16 cellular contexts compared by ENCODE assay signal in genomic region chr10:77456414-77456813, GRCh38.
A peak's percentile ranks its signal among the peaks of the same experiment; 100 is the strongest.
DNase-seq lines count a peak whose midpoint lies in the region; ATAC-seq and TF ChIP-seq lines count a peak whose summit lies in the region.
"Had no signal": no experiment of that assay in that cellular context is flagged by ENCODE, and none has a peak within 500 bp of the region (broad histone marks: within the 10 kb centered on the region; RNA-seq: fewer than 3 reads in every experiment).

No MANE protein-coding gene starts in this region.

- H3K36me3 Mint-ChIP-seq in GM23338 (ENCODE audit: low read depth), result no peaks in the 10 kb centered on the region
- no peaks in the 10 kb centered on the region for H3K36me3 Mint-ChIP-seq in stimulated activated effector memory CD8-positive, alpha-beta T cell treated with anti-CD3 and anti-CD28 coated beads, Interleukin-12 subunit alpha, Interleukin-12 subunit beta, amount 100 ng/mL, for 72 hours
- H3K36me3 Mint-ChIP-seq: immature natural killer cell had no signal

- H4K20me1 ChIP-seq in fibroblast of lung (ENCODE audit: control insufficient read depth, extremely low read depth, insufficient read depth, low read length), result no peaks in the 10 kb centered on the region
- H4K20me1 ChIP-seq in GM23338 (replicated peaks; ENCODE audit: insufficient read depth), result no peaks in the 10 kb centered on the region

- H3K27ac Mint-ChIP-seq in GM23338, result no peak overlapping the region
- H3K27ac Mint-ChIP-seq in stimulated activated effector memory CD8-positive, alpha-beta T cell treated with anti-CD3 and anti-CD28 coated beads, Interleukin-12 subunit alpha, Interleukin-12 subunit beta, amount 100 ng/mL, for 72 hours, result no peak overlapping the region
- H3K27ac Mint-ChIP-seq: activated CD8-positive, alpha-beta T cell treated with anti-CD3 and anti-CD28 coated beads, Interleukin-2, amount 10 ng/mL, durations not matched to agents 7 days and 5 days; T-helper 17 cell had no signal

- DNase-seq in Ammon's horn (ENCODE audit: low spot score), result peak; percentile 72
- peak; percentile 80 for DNase-seq in NCI-H1092 treated with DMSO at 0.1 percent for 48 hours (lab: John Stamatoyannopoulos, UW)
- DNase-seq in NCI-H774 (lab: John Stamatoyannopoulos, UW), result peak; percentile 95
- no peak for DNase-seq in fibroblast of lung (ENCODE audit: low read depth in 2 of 2)
- DNase-seq in GM23338 (ENCODE audit: low spot score), result no peak
- no peak for DNase-seq in caudate nucleus (lab: John Stamatoyannopoulos, UW)
- DNase-seq in stimulated activated effector memory CD8-positive, alpha-beta T cell treated with anti-CD3 and anti-CD28 coated beads, Interleukin-12 subunit alpha, Interleukin-12 subunit beta, amount 100 ng/mL, for 72 hours (ENCODE audit: low spot score in 2 of 2), result no peak
- DNase-seq in germinal center (ENCODE audit: low spot score), result no peak
- DNase-seq: activated CD8-positive, alpha-beta T cell treated with anti-CD3 and anti-CD28 coated beads, Interleukin-2, amount 10 ng/mL, durations not matched to agents 7 days and 5 days; activated naive CD4-positive, alpha-beta T cell treated with anti-CD3 and anti-CD28 coated beads, Interleukin-2, amount 50 U/mL, for 16 hours; AML-193; GOT3; immature natural killer cell; NK-92 treated with Interleukin-12 subunit alpha and Interleukin-12 subunit beta, amount 100 ng/mL, for 24 hours; T-helper 17 cell; upper lobe of left lung had no signal

- no peak for ATAC-seq in GM23338
- no peak for ATAC-seq in stimulated activated effector memory CD8-positive, alpha-beta T cell treated with anti-CD3 and anti-CD28 coated beads, Interleukin-12 subunit alpha, Interleukin-12 subunit beta, amount 100 ng/mL, for 72 hours
- ATAC-seq: activated CD8-positive, alpha-beta T cell treated with anti-CD3 and anti-CD28 coated beads, Interleukin-2, amount 10 ng/mL, durations not matched to agents 7 days and 5 days; T-helper 17 cell had no signal

- peaks cover 28% of the 10 kb centered on the region for H3K4me1 Mint-ChIP-seq in GM23338
- H3K4me1 Mint-ChIP-seq in stimulated activated effector memory CD8-positive, alpha-beta T cell treated with anti-CD3 and anti-CD28 coated beads, Interleukin-12 subunit alpha, Interleukin-12 subunit beta, amount 100 ng/mL, for 72 hours, result no peaks in the 10 kb centered on the region
- H3K4me1 Mint-ChIP-seq: immature natural killer cell, T-helper 17 cell had no signal

- no peak overlapping the region for H3K4me2 ChIP-seq in fibroblast of lung (ENCODE audit: extremely low read depth, insufficient read depth, low read length)
- no peak overlapping the region for H3K4me2 ChIP-seq in GM23338

- H3K4me3 ChIP-seq in fibroblast of lung (replicated peaks in 1 of 4; ENCODE audit: control extremely low read depth in 1 of 4, insufficient read depth in 1 of 4, low read depth in 3 of 4, low read length in 4 of 4) (no peak overlapping the region), GM23338 (no peak overlapping the region)
- H3K4me3 ChIP-seq: upper lobe of left lung had no signal

- no peaks in the 10 kb centered on the region for H3K9me3 Mint-ChIP-seq in GM23338
- no peaks in the 10 kb centered on the region for H3K9me3 Mint-ChIP-seq in stimulated activated effector memory CD8-positive, alpha-beta T cell treated with anti-CD3 and anti-CD28 coated beads, Interleukin-12 subunit alpha, Interleukin-12 subunit beta, amount 100 ng/mL, for 72 hours
- H3K9me3 Mint-ChIP-seq: immature natural killer cell had no signal

- no peak overlapping the region for H3K9ac ChIP-seq in fibroblast of lung (ENCODE audit: insufficient read depth, low read length)

- H3K36me3 ChIP-seq in fibroblast of lung (ENCODE audit: control insufficient read depth, insufficient read depth, low read length), result no peaks in the 10 kb centered on the region
- no peaks in the 10 kb centered on the region for H3K36me3 ChIP-seq in GM23338 (ENCODE audit: insufficient read depth)
- H3K36me3 ChIP-seq: upper lobe of left lung had no signal

- H3K4me1 ChIP-seq in fibroblast of lung (ENCODE audit: control insufficient read depth, extremely low read depth, insufficient read depth, low read length), result peaks cover 2% of the 10 kb centered on the region
- peaks cover 17% of the 10 kb centered on the region for H3K4me1 ChIP-seq in GM23338 (ENCODE audit: insufficient read depth)
- H3K4me1 ChIP-seq: upper lobe of left lung had no signal

- H3K79me2 ChIP-seq in fibroblast of lung (ENCODE audit: control insufficient read depth, insufficient read depth, low read length) (no peaks in the 10 kb centered on the region), GM23338 (replicated peaks; ENCODE audit: insufficient read depth) (no peaks in the 10 kb centered on the region)

- H3K27ac ChIP-seq in fibroblast of lung (ENCODE audit: insufficient read depth, low read length), result no peak overlapping the region
- no peak overlapping the region for H3K27ac ChIP-seq in GM23338 (ENCODE audit: low read depth)
- no peak overlapping the region for H3K27ac ChIP-seq in caudate nucleus (ENCODE audit: low read depth, low read length)
- H3K27ac ChIP-seq: upper lobe of left lung had no signal

- H3K9me2 ChIP-seq in GM23338 (ENCODE audit: insufficient read depth), result 0 out of 2 replicates have a peak, but pooled peaks cover 4% of the 10 kb centered on the region

- H2AFZ ChIP-seq in fibroblast of lung (ENCODE audit: low read length), result no peak overlapping the region
- no peak overlapping the region for H2AFZ ChIP-seq in GM23338

- no peaks in the 10 kb centered on the region for H3K9me3 ChIP-seq in fibroblast of lung (ENCODE audit: control insufficient read depth, insufficient read depth, low read depth, low read length)
- H3K9me3 ChIP-seq: upper lobe of left lung had no signal

- H3F3A ChIP-seq in GM23338 (replicated peaks; ENCODE audit: low read depth), result no peaks in the 10 kb centered on the region

- H3K27me3 ChIP-seq in fibroblast of lung (ENCODE audit: control insufficient read depth, insufficient read depth, low read length) (no peaks in the 10 kb centered on the region), GM23338 (ENCODE audit: insufficient read depth) (no peaks in the 10 kb centered on the region)
- H3K27me3 ChIP-seq: upper lobe of left lung had no signal

- H3K4me3 Mint-ChIP-seq in GM23338, result no peak overlapping the region
- no peak overlapping the region for H3K4me3 Mint-ChIP-seq in stimulated activated effector memory CD8-positive, alpha-beta T cell treated with anti-CD3 and anti-CD28 coated beads, Interleukin-12 subunit alpha, Interleukin-12 subunit beta, amount 100 ng/mL, for 72 hours
- H3K4me3 Mint-ChIP-seq: activated CD8-positive, alpha-beta T cell treated with anti-CD3 and anti-CD28 coated beads, Interleukin-2, amount 10 ng/mL, durations not matched to agents 7 days and 5 days; immature natural killer cell; T-helper 17 cell had no signal

- TF ChIP-seq CTCF in fibroblast of lung (conservative IDR thresholded peaks at IDR 0.05 in 1 of 2, IDR thresholded peaks at IDR 0.05 in 1 of 2; ENCODE audit: low read depth in 1 of 2, low read length in 2 of 2) (peak; percentile 6 to 15), GM23338 (conservative IDR thresholded peaks at IDR 0.05; ENCODE audit: low read depth in 2 of 2) (peak in 1 of 2 experiments; percentile 16; a peak in 1 of 4 replicates)

- H3K27me3 Mint-ChIP-seq in GM23338 (ENCODE audit: insufficient read depth, low read depth, poor library complexity), result peaks cover 2% of the 10 kb centered on the region

TF ChIP-seq in GM23338, 12 proteins besides CTCF, POLR2A, EP300 and RAD21 (continues in another document):
- TF ChIP-seq NANOG (IDR thresholded peaks at IDR 0.05; ENCODE audit: borderline replicate concordance) (no peak), REST (IDR thresholded peaks at IDR 0.05; ENCODE audit: unreplicated experiment) (no peak)

Comparison
In these comparisons a context has a peak if more than half of its experiments do, and no peak if none do; other contexts are left out.
1. DNase-seq: peak in Ammon's horn (single experiment), NCI-H1092 treated with DMSO at 0.1 percent for 48 hours (single experiment) and NCI-H774 (single experiment); none in fibroblast of lung (0 of 2), GM23338 (single experiment), caudate nucleus (0 of 61), stimulated activated effector memory CD8-positive, alpha-beta T cell treated with anti-CD3 and anti-CD28 coated beads, Interleukin-12 subunit alpha, Interleukin-12 subunit beta, amount 100 ng/mL, for 72 hours (0 of 2) and germinal center (single experiment).